ENCODE assay signal across 8 cellular contexts in genomic region chr6:151494235-151494950, GRCh38. TPM values are rescaled to one million over a fixed set of nuclear protein-coding genes. Genes with fewer than 3 reads are reported as not detected.
DNase-seq lines count a peak whose midpoint lies in the region; ATAC-seq and TF ChIP-seq lines count a peak whose summit lies in the region.

No MANE protein-coding gene starts in this region.

- peaks cover 48% of the 10 kb centered on the region for H3K27me3 Mint-ChIP-seq in stimulated activated naive CD8-positive, alpha-beta T cell treated with anti-CD3 and anti-CD28 coated beads, Interleukin-15, amount 100 ng/mL, for 72 hours

- H2AFZ ChIP-seq in SK-N-SH (ENCODE audit: low read depth), result peak overlapping the region; percentile 85

- WGBS in SK-N-SH (ENCODE audit: low lambda C conversion rate), result 3% methylated on average over 26 of the region's 43 CpGs

- H3F3A ChIP-seq in SK-N-SH (replicated peaks; ENCODE audit: insufficient read depth), result no peaks in the 10 kb centered on the region

- TF ChIP-seq RAD21 in SK-N-SH (IDR thresholded peaks at IDR 0.05; ENCODE audit: low read length), result no peak

- H3K4me2 ChIP-seq in SK-N-SH, result peak overlapping the region; percentile 78

- H3K4me1 ChIP-seq in SK-N-SH (ENCODE audit: control insufficient read depth in 1 of 2, insufficient read depth in 2 of 2, low read depth in 1 of 2, low read length in 1 of 2), result peaks cover 0 to 3% of the 10 kb centered on the region in 2 experiments; a peak in 1 of 4 replicates
- H3K4me1 ChIP-seq in duodenal mucosa (ENCODE audit: control insufficient read depth in 1 of 2, insufficient read depth in 2 of 2, low read length in 2 of 2), result peaks cover 8 to 10% of the 10 kb centered on the region in 2 donors
- peaks cover 8% of the 10 kb centered on the region for H3K4me1 ChIP-seq in lower lobe of right lung

- no peak for TF ChIP-seq CTCF in SK-N-SH (IDR thresholded peaks at IDR 0.05)
- no peak for TF ChIP-seq CTCF in lower lobe of right lung (IDR thresholded peaks at IDR 0.05)

- TF ChIP-seq EP300 in SK-N-SH (IDR thresholded peaks at IDR 0.05; ENCODE audit: borderline replicate concordance in 1 of 2, low read depth in 1 of 2, low read length in 1 of 2), result no peak

- H3K9me3 ChIP-seq in SK-N-SH, result no peaks in the 10 kb centered on the region
- no peaks in the 10 kb centered on the region for H3K9me3 ChIP-seq in duodenal mucosa (ENCODE audit: control insufficient read depth in 1 of 2, low read length in 2 of 2)
- H3K9me3 ChIP-seq in lower lobe of right lung, result no peaks in the 10 kb centered on the region

- peak; percentile 88 for DNase-seq in Right ventricle myocardium inferior (ENCODE audit: missing footprints)
- no peak for DNase-seq in cardiac septum (ENCODE audit: low spot score)
- DNase-seq in SK-N-SH, result peak; percentile 28
- peak; percentile 77 for DNase-seq in lower lobe of right lung
- DNase-seq in stimulated activated naive CD8-positive, alpha-beta T cell treated with anti-CD3 and anti-CD28 coated beads, Interleukin-15, amount 100 ng/mL, for 72 hours, result peak in 1 of 2 donors; percentile 15
- no peak for DNase-seq in HUDEP-2 (lab: John Stamatoyannopoulos, UW; ENCODE audit: unreplicated experiment in 76 of 76)

- no peaks in the 10 kb centered on the region for H3K79me2 ChIP-seq in SK-N-SH (ENCODE audit: insufficient read depth)

- no peaks in the 10 kb centered on the region for H3K9me2 ChIP-seq in SK-N-SH

- H3K36me3 ChIP-seq in SK-N-SH (replicated peaks in 1 of 2; ENCODE audit: control insufficient read depth in 1 of 2, insufficient read depth in 2 of 2, low read length in 1 of 2) (no peaks in the 10 kb centered on the region), duodenal mucosa (ENCODE audit: control insufficient read depth in 1 of 2, insufficient read depth in 2 of 2, low read length in 2 of 2) (no peaks in the 10 kb centered on the region), lower lobe of right lung (no peaks in the 10 kb centered on the region)

- no peak overlapping the region; the same call in 1 of the 2 replicates for H3K9ac ChIP-seq in SK-N-SH
- peak overlapping the region; percentile 30 to 52 for H3K9ac ChIP-seq in duodenal mucosa (ENCODE audit: low read depth in 1 of 2, low read length in 2 of 2)

- H3K4me1 Mint-ChIP-seq in stimulated activated naive CD8-positive, alpha-beta T cell treated with anti-CD3 and anti-CD28 coated beads, Interleukin-15, amount 100 ng/mL, for 72 hours, result peaks cover 21% of the 10 kb centered on the region

- ATAC-seq in Right ventricle myocardium inferior, result peak; percentile 44
- ATAC-seq in lower lobe of right lung, result peak; percentile 61 to 71
- ATAC-seq in stimulated activated naive CD8-positive, alpha-beta T cell treated with anti-CD3 and anti-CD28 coated beads, Interleukin-15, amount 100 ng/mL, for 72 hours, result peak; percentile 56
- ATAC-seq in HG03135 (IDR thresholded peaks at IDR 0.05; ENCODE audit: unreplicated experiment), result no peak

- peak overlapping the region; percentile 67 to 82 for H3K4me3 Mint-ChIP-seq in stimulated activated naive CD8-positive, alpha-beta T cell treated with anti-CD3 and anti-CD28 coated beads, Interleukin-15, amount 100 ng/mL, for 72 hours

- POLR2A ChIA-PET in SK-N-SH (lab: Yijun Ruan, JAX), result no interaction called here

- CTCF ChIA-PET in SK-N-SH (lab: Yijun Ruan, JAX), result no interaction called here

- H3K4me3 ChIP-seq in SK-N-SH (ENCODE audit: low read depth in 2 of 2, low read length in 1 of 2), result peak overlapping the region; percentile 46 to 51; a peak in 3 of 4 replicates
- peak overlapping the region; percentile 76 to 78 for H3K4me3 ChIP-seq in duodenal mucosa (ENCODE audit: low read depth in 1 of 2, low read length in 2 of 2)
- peak overlapping the region; percentile 65 for H3K4me3 ChIP-seq in lower lobe of right lung

- H3K27me3 ChIP-seq in SK-N-SH (ENCODE audit: insufficient read depth) (peaks cover 27% of the 10 kb centered on the region; the same call in 1 of the 2 replicates), duodenal mucosa (ENCODE audit: control insufficient read depth in 1 of 2, insufficient read depth in 2 of 2, low read length in 2 of 2) (peaks cover 2 to 5% of the 10 kb centered on the region in 2 donors), lower lobe of right lung (ENCODE audit: low read depth) (peaks cover 10% of the 10 kb centered on the region)

- no peak overlapping the region for H3K27ac ChIP-seq in SK-N-SH (ENCODE audit: low read depth in 2 of 2, low read length in 1 of 2)
- H3K27ac ChIP-seq in duodenal mucosa (ENCODE audit: low read depth, low read length), result peak overlapping the region; percentile 66
- peak overlapping the region; percentile 84 for H3K27ac ChIP-seq in lower lobe of right lung

- H3K9me3 Mint-ChIP-seq in stimulated activated naive CD8-positive, alpha-beta T cell treated with anti-CD3 and anti-CD28 coated beads, Interleukin-15, amount 100 ng/mL, for 72 hours, result no peaks in the 10 kb centered on the region

- H3K27ac Mint-ChIP-seq in stimulated activated naive CD8-positive, alpha-beta T cell treated with anti-CD3 and anti-CD28 coated beads, Interleukin-15, amount 100 ng/mL, for 72 hours, result no peak overlapping the region

- H4K20me1 ChIP-seq in SK-N-SH (ENCODE audit: insufficient read depth), result no peaks in the 10 kb centered on the region

- intact Hi-C loops in Right ventricle myocardium inferior (cut with DNase I) (no loop called here), cardiac septum (cut with DNase I) (no loop called here), lower lobe of right lung (cut with DNase I) (no loop called here)

TF ChIP-seq in SK-N-SH, 30 proteins besides CTCF, POLR2A, EP300 and RAD21:
- TF ChIP-seq SMC3 (IDR thresholded peaks at IDR 0.05; ENCODE audit: low read depth, low read length), result no peak

RNA-seq across cellular contexts. Expression of gene CCDC170, which starts 0.6 kb away (rescaled TPM):
- 0.38 TPM for total RNA-seq in Right ventricle myocardium inferior
- total RNA-seq in cardiac septum, result 0.38 TPM
- not detected in 2 replicates for polyA plus RNA-seq in SK-N-SH (2012; rRNA removed)
- not detected in 2 replicates for polyA plus RNA-seq in SK-N-SH (2012; cell fraction: cytosol; rRNA removed)
- polyA plus RNA-seq in SK-N-SH (2012; cell fraction: nucleus; rRNA removed), result not detected in 2 replicates
- 5.4 TPM for total RNA-seq in lower lobe of right lung

RNA-seq across cellular contexts. Expression of gene RMND1, which starts 42.5 kb away (rescaled TPM):
- total RNA-seq in Right ventricle myocardium inferior (15.7 TPM), cardiac septum (11.5 TPM), lower lobe of right lung (19.5 TPM)
- polyA plus RNA-seq in SK-N-SH (2012; rRNA removed), result 14.8 and 17.9 TPM in 2 replicates
- 21.2 and 23.7 TPM in 2 replicates for polyA plus RNA-seq in SK-N-SH (2012; cell fraction: cytosol; rRNA removed)
- 11.6 and 15.4 TPM in 2 replicates for polyA plus RNA-seq in SK-N-SH (2012; cell fraction: nucleus; rRNA removed)

Comparison
In these comparisons a context has a peak if more than half of its experiments do, and no peak if none do; other contexts are left out.
1. DNase-seq: peak in Right ventricle myocardium inferior (single experiment), SK-N-SH (single experiment) and lower lobe of right lung (single experiment); none in cardiac septum (single experiment) and HUDEP-2 (0 of 76).
2. H3K27ac ChIP-seq: peak in duodenal mucosa (single experiment) and lower lobe of right lung (single experiment); none in SK-N-SH (0 of 2).
3. Peak in every context shown above with its lines, with median percentiles within 50 percentile points of each other: H3K4me3 ChIP-seq.